In the genomic region with DNA sequence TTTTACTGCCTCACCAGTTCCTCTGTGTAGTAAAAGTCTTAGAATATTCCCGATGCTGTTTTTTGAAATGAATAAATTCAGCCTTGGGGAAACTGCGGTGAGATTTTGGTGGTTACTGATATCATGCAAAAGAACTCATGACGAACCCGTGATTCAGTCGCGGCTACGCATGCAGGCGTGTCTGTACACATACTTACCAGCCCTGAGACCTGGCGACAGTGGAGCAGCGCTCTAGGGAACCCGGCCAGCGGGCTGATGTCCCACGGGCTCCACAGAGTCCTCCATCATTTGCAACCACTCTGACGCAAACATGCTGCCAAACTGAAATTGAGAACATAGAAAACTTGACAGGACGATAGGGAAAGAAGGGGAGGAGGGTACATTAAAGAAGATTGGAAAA, we compare ENCODE assay signal across 15 cellular contexts.
DNase-seq lines count a peak whose midpoint lies in the region; ATAC-seq and TF ChIP-seq lines count a peak whose summit lies in the region.
"Had no signal": no experiment of that assay in that cellular context is flagged by ENCODE, and none has a peak within 500 bp of the region (broad histone marks: within the 10 kb centered on the region; RNA-seq: fewer than 3 reads in every experiment).

No MANE protein-coding gene starts in this region.

- peak; percentile 78 for DNase-seq in M059J (ENCODE audit: low read depth)
- DNase-seq in SJSA1 (ENCODE audit: low read depth in 1 of 2, low spot score in 2 of 2), result no peak
- no peak for DNase-seq in neural progenitor cell (ENCODE audit: low spot score)
- no peak for DNase-seq in coronary artery (ENCODE audit: low spot score)
- DNase-seq in GM10248 (ENCODE audit: extremely low spot score), result no peak
- DNase-seq: CD8-positive, alpha-beta T cell; COR-L47; DMS153; DMS79 treated with DMSO at 0.1 percent for 48 hours; GDM1 had no signal

- H3K27me3 Mint-ChIP-seq in neural progenitor cell (ENCODE audit: insufficient read depth, low read depth), result no peaks in the 10 kb centered on the region
- H3K27me3 Mint-ChIP-seq: IgD-negative memory B cell had no signal

- no peaks in the 10 kb centered on the region for H4K20me1 ChIP-seq in neural progenitor cell (ENCODE audit: low read depth)

- peaks cover 18% of the 10 kb centered on the region for H3K4me1 ChIP-seq in SJSA1 (replicated peaks)
- H3K4me1 ChIP-seq in neural progenitor cell, result no peaks in the 10 kb centered on the region

- no peaks in the 10 kb centered on the region for H3F3A ChIP-seq in neural progenitor cell (ENCODE audit: low read depth)

- no peak for ATAC-seq in HG03135 (IDR thresholded peaks at IDR 0.05; ENCODE audit: unreplicated experiment)
- ATAC-seq: A549; CD8-positive, alpha-beta T cell; HCT116 had no signal

- no peak overlapping the region for H3K27ac Mint-ChIP-seq in neural progenitor cell
- H3K27ac Mint-ChIP-seq: CD14-positive monocyte; CD8-positive, alpha-beta T cell; IgD-negative memory B cell had no signal

- no peaks in the 10 kb centered on the region for H3K4me1 Mint-ChIP-seq in neural progenitor cell
- H3K4me1 Mint-ChIP-seq: CD14-positive monocyte, IgD-negative memory B cell had no signal

- no peak overlapping the region for H3K4me2 ChIP-seq in neural progenitor cell
- H3K4me2 ChIP-seq: A549 had no signal

- H3K9me3 ChIP-seq in SJSA1 (replicated peaks), result no peaks in the 10 kb centered on the region
- H3K9me3 ChIP-seq in neural progenitor cell (ENCODE audit: low read depth), result no peaks in the 10 kb centered on the region
- H3K9me3 ChIP-seq: A549 had no signal

- no peaks in the 10 kb centered on the region for H3K79me2 ChIP-seq in neural progenitor cell (ENCODE audit: low read depth)

- H3K27ac ChIP-seq in SJSA1 (peak overlapping the region; percentile 5; the same call in 1 of the 2 replicates), neural progenitor cell (no peak overlapping the region), coronary artery (no peak overlapping the region)
- H3K27ac ChIP-seq: A549 had no signal

- no peak overlapping the region for H3K4me3 Mint-ChIP-seq in neural progenitor cell
- H3K4me3 Mint-ChIP-seq: CD14-positive monocyte; CD8-positive, alpha-beta T cell; IgD-negative memory B cell had no signal

- POLR2A ChIA-PET in GM10248 (lab: Yijun Ruan, JAX), result no interaction called here

- no peak overlapping the region for H3K9ac ChIP-seq in neural progenitor cell

- H3K36me3 ChIP-seq in SJSA1, result no peaks in the 10 kb centered on the region
- no peaks in the 10 kb centered on the region for H3K36me3 ChIP-seq in neural progenitor cell

- no peak for TF ChIP-seq CTCF in neural progenitor cell (IDR thresholded peaks at IDR 0.05)
- TF ChIP-seq CTCF in coronary artery (IDR thresholded peaks at IDR 0.05), result no peak
- no peak for TF ChIP-seq CTCF in GM10248 (IDR thresholded peaks at IDR 0.05; ENCODE audit: control extremely low read depth, extremely low read depth, low read depth, missing control alignments)

- H3K9me3 Mint-ChIP-seq in neural progenitor cell, result no peaks in the 10 kb centered on the region
- H3K9me3 Mint-ChIP-seq: CD8-positive, alpha-beta T cell; IgD-negative memory B cell had no signal

- H3K27me3 ChIP-seq in SJSA1 (replicated peaks) (no peaks in the 10 kb centered on the region), neural progenitor cell (no peaks in the 10 kb centered on the region)

- CTCF ChIA-PET in GM10248 (lab: Yijun Ruan, JAX), result no interaction called here

- H3K4me3 ChIP-seq in SJSA1 (no peak overlapping the region), neural progenitor cell (no peak overlapping the region), coronary artery (no peak overlapping the region)
- H3K4me3 ChIP-seq: A549 had no signal

- no peaks in the 10 kb centered on the region for H3K36me3 Mint-ChIP-seq in neural progenitor cell
- H3K36me3 Mint-ChIP-seq: CD14-positive monocyte; CD8-positive, alpha-beta T cell; IgD-negative memory B cell had no signal

- H2AFZ ChIP-seq in neural progenitor cell (replicated peaks), result peak overlapping the region; percentile 66
